1 cellular context compared by ENCODE assay signal in genomic region chr1:117059678-117060440, GRCh38.
TF ChIP-seq lines count a peak whose summit lies in the region.

Gene TTF2, plus strand, starts transcription at chr1:117060326. Its CDS starts 21 bp downstream, at chr1:117060347.

TF ChIP-seq in HepG2, 621 proteins besides CTCF, POLR2A, EP300 and RAD21 (continued from another document and continues in another):
- TF ChIP-seq, protein P1, sequence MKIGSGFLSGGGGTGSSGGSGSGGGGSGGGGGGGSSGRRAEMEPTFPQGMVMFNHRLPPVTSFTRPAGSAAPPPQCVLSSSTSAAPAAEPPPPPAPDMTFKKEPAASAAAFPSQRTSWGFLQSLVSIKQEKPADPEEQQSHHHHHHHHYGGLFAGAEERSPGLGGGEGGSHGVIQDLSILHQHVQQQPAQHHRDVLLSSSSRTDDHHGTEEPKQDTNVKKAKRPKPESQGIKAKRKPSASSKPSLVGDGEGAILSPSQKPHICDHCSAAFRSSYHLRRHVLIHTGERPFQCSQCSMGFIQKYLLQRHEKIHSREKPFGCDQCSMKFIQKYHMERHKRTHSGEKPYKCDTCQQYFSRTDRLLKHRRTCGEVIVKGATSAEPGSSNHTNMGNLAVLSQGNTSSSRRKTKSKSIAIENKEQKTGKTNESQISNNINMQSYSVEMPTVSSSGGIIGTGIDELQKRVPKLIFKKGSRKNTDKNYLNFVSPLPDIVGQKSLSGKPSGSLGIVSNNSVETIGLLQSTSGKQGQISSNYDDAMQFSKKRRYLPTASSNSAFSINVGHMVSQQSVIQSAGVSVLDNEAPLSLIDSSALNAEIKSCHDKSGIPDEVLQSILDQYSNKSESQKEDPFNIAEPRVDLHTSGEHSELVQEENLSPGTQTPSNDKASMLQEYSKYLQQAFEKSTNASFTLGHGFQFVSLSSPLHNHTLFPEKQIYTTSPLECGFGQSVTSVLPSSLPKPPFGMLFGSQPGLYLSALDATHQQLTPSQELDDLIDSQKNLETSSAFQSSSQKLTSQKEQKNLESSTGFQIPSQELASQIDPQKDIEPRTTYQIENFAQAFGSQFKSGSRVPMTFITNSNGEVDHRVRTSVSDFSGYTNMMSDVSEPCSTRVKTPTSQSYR (CRISPR knock-in tag; IDR thresholded peaks at IDR 0.05; ENCODE audit: borderline replicate concordance): no peak
- TF ChIP-seq MEIS2 (CRISPR knock-in tag; IDR thresholded peaks at IDR 0.05): no peak
- no peak for TF ChIP-seq TCF7 (IDR thresholded peaks at IDR 0.05; ENCODE audit: low read depth)
- no peak for TF ChIP-seq HNF4A (CRISPR knock-in tag; IDR thresholded peaks at IDR 0.05)
- TF ChIP-seq ZFP1 (CRISPR knock-in tag; IDR thresholded peaks at IDR 0.05): no peak
- TF ChIP-seq ZNF546 (CRISPR knock-in tag; conservative IDR thresholded peaks at IDR 0.05): 0 out of 2 replicates have a peak, but pooled peaks have one; percentile 22
- TF ChIP-seq, protein P2, sequence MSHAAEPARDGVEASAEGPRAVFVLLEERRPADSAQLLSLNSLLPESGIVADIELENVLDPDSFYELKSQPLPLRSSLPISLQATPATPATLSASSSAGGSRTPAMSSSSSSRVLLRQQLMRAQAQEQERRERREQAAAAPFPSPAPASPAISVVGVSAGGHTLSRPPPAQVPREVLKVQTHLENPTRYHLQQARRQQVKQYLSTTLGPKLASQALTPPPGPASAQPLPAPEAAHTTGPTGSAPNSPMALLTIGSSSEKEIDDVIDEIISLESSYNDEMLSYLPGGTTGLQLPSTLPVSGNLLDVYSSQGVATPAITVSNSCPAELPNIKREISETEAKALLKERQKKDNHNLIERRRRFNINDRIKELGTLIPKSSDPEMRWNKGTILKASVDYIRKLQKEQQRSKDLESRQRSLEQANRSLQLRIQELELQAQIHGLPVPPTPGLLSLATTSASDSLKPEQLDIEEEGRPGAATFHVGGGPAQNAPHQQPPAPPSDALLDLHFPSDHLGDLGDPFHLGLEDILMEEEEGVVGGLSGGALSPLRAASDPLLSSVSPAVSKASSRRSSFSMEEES (CRISPR knock-in tag; IDR thresholded peaks at IDR 0.05): no peak
- TF ChIP-seq XRCC5 (optimal IDR thresholded peaks at IDR 0.05; ENCODE audit: low read length): no peak
- no peak for TF ChIP-seq SMC3 (IDR thresholded peaks at IDR 0.05; ENCODE audit: low read length)
- TF ChIP-seq NFYC (CRISPR knock-in tag; IDR thresholded peaks at IDR 0.05): peak; percentile 93
- no peak for TF ChIP-seq GMEB1 (CRISPR knock-in tag; IDR thresholded peaks at IDR 0.05; ENCODE audit: borderline replicate concordance)
- no peak for TF ChIP-seq POGK (CRISPR knock-in tag; conservative IDR thresholded peaks at IDR 0.05)
- TF ChIP-seq, protein P3, sequence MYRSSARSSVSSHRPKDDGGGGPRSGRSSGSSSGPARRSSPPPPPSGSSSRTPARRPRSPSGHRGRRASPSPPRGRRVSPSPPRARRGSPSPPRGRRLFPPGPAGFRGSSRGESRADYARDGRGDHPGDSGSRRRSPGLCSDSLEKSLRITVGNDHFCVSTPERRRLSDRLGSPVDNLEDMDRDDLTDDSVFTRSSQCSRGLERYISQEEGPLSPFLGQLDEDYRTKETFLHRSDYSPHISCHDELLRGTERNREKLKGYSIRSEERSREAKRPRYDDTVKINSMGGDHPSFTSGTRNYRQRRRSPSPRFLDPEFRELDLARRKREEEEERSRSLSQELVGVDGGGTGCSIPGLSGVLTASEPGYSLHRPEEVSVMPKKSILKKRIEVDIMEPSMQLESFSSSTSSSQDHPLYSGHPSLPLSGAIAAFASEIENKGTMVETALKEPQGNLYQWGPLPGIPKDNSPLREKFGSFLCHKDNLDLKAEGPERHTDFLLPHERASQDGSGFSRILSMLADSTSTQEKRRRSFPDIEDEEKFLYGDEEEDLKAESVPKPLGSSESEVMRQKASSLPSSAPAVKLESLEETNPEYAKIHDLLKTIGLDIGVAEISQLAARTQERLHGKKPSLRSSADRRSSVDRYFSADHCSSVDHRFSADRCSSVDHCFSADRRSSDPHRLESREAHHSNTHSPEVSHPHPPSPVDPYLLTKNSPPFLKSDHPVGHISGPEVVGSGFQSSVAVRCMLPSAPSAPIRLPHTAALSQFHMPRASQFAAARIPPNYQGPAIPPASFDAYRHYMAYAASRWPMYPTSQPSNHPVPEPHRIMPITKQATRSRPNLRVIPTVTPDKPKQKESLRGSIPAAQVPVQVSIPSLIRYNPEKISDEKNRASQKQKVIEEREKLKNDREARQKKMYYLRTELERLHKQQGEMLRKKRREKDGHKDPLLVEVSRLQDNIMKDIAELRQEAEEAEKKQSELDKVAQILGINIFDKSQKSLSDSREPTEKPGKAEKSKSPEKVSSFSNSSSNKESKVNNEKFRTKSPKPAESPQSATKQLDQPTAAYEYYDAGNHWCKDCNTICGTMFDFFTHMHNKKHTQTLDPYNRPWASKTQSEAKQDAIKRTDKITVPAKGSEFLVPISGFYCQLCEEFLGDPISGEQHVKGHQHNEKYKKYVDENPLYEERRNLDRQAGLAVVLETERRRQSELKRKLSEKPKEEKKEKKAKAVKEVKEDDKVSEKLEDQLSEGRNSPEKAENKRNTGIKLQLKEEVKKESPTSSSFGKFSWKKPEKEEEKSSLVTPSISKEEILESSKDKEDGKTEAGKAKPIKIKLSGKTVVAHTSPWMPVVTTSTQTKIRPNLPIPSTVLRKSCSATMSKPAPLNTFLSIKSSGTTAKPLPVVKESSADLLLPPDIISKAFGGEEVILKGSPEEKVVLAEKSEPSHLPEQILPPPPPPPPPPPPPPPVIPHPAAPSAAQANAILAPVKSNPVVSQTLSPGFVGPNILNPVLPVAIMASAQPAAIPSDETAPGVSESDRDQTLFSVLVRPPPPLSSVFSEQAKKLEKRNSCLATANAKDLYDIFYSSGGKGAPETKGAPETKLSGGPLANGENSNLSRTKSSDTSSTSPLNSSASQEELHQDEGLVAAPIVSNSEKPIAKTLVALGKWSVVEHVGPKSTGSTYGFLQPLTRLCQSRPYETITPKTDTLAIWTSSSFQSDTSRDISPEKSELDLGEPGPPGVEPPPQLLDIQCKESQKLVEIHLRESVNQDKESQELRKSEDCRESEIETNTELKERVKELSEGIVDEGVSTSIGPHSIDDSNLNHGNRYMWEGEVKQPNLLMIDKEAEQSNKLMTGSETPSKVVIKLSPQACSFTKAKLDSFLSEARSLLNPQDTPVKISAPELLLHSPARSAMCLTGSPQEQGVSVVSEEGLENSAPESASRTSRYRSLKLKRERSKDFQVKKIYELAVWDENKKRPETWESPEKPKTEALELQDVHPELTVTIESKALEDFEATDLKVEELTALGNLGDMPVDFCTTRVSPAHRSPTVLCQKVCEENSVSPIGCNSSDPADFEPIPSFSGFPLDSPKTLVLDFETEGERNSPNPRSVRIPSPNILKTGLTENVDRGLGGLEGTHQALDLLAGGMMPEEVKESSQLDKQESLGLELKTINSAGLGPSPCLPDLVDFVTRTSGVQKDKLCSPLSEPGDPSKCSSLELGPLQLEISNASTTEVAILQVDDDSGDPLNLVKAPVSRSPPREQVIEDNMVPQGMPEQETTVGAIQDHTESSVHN (CRISPR knock-in tag; IDR thresholded peaks at IDR 0.05): no peak
- TF ChIP-seq TOPORS (CRISPR knock-in tag; IDR thresholded peaks at IDR 0.05): no peak
- peak; percentile 100 for TF ChIP-seq SAP130 (CRISPR knock-in tag; IDR thresholded peaks at IDR 0.05; ENCODE audit: low read depth)
- TF ChIP-seq TAF1 (CRISPR knock-in tag; IDR thresholded peaks at IDR 0.05): peak; percentile 56; the same call in 1 of the 2 replicates
- TF ChIP-seq, protein P4, sequence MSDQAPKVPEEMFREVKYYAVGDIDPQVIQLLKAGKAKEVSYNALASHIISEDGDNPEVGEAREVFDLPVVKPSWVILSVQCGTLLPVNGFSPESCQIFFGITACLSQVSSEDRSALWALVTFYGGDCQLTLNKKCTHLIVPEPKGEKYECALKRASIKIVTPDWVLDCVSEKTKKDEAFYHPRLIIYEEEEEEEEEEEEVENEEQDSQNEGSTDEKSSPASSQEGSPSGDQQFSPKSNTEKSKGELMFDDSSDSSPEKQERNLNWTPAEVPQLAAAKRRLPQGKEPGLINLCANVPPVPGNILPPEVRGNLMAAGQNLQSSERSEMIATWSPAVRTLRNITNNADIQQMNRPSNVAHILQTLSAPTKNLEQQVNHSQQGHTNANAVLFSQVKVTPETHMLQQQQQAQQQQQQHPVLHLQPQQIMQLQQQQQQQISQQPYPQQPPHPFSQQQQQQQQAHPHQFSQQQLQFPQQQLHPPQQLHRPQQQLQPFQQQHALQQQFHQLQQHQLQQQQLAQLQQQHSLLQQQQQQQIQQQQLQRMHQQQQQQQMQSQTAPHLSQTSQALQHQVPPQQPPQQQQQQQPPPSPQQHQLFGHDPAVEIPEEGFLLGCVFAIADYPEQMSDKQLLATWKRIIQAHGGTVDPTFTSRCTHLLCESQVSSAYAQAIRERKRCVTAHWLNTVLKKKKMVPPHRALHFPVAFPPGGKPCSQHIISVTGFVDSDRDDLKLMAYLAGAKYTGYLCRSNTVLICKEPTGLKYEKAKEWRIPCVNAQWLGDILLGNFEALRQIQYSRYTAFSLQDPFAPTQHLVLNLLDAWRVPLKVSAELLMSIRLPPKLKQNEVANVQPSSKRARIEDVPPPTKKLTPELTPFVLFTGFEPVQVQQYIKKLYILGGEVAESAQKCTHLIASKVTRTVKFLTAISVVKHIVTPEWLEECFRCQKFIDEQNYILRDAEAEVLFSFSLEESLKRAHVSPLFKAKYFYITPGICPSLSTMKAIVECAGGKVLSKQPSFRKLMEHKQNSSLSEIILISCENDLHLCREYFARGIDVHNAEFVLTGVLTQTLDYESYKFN (CRISPR knock-in tag; conservative IDR thresholded peaks at IDR 0.05): no peak
- TF ChIP-seq MTA1 (CRISPR knock-in tag; IDR thresholded peaks at IDR 0.05; ENCODE audit: borderline replicate concordance): peak; percentile 60; the same call in 1 of the 2 replicates
- TF ChIP-seq MLX (CRISPR knock-in tag; IDR thresholded peaks at IDR 0.05): no peak
- TF ChIP-seq ZNF446 (CRISPR knock-in tag; IDR thresholded peaks at IDR 0.05): no peak
- no peak for TF ChIP-seq RFX5 (IDR thresholded peaks at IDR 0.05; ENCODE audit: low read depth, low read length)
- TF ChIP-seq MED13 (CRISPR knock-in tag; IDR thresholded peaks at IDR 0.05): no peak
- TF ChIP-seq ZFP41 (CRISPR knock-in tag; IDR thresholded peaks at IDR 0.05; ENCODE audit: borderline replicate concordance): no peak
- peak; percentile 32 for TF ChIP-seq IKZF4 (CRISPR knock-in tag; IDR thresholded peaks at IDR 0.05; ENCODE audit: borderline replicate concordance, low read depth, not compliant biosample characterization)
- no peak for TF ChIP-seq ZNF329 (CRISPR knock-in tag; IDR thresholded peaks at IDR 0.05; ENCODE audit: low read depth)
- TF ChIP-seq ZNF552 (CRISPR knock-in tag; IDR thresholded peaks at IDR 0.05; ENCODE audit: borderline replicate concordance): no peak
- TF ChIP-seq ZNF672 (CRISPR knock-in tag; IDR thresholded peaks at IDR 0.05): no peak
- TF ChIP-seq WIZ (CRISPR knock-in tag; IDR thresholded peaks at IDR 0.05): no peak
- TF ChIP-seq SOX6 (IDR thresholded peaks at IDR 0.05): no peak
- peak; percentile 40; the same call in 1 of the 2 replicates for TF ChIP-seq SOX6 (CRISPR knock-in tag; IDR thresholded peaks at IDR 0.05)
- TF ChIP-seq ZNF737 (CRISPR knock-in tag; IDR thresholded peaks at IDR 0.05; ENCODE audit: borderline replicate concordance): no peak
- TF ChIP-seq GRHL1 (CRISPR knock-in tag; conservative IDR thresholded peaks at IDR 0.05): no peak
- TF ChIP-seq, protein P5, sequence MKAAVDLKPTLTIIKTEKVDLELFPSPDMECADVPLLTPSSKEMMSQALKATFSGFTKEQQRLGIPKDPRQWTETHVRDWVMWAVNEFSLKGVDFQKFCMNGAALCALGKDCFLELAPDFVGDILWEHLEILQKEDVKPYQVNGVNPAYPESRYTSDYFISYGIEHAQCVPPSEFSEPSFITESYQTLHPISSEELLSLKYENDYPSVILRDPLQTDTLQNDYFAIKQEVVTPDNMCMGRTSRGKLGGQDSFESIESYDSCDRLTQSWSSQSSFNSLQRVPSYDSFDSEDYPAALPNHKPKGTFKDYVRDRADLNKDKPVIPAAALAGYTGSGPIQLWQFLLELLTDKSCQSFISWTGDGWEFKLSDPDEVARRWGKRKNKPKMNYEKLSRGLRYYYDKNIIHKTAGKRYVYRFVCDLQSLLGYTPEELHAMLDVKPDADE (CRISPR knock-in tag; IDR thresholded peaks at IDR 0.05): no peak
